Comparison of ENCODE assay signal across 27 cellular contexts in the genomic region with DNA sequence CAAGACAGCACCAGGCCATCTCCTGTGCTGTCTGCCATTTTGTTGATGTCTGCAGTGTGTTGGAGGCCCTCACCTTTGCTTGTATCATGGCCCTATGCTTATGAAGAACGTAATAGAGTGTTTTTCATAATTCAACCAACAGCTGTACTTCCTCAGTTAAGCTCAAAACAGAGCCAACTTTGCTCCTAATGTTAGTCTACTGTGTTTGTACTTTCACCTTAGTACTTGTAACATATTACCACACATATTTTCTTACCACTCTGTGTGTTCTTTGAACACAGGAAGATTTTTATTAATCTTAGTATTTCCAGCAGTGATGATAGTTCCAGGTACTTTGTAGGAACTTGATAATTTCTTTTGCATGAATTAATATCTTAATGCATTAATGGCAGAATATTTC.
"Had no signal": no experiment of that assay in that cellular context is flagged by ENCODE, and none has a peak within 500 bp of the region (broad histone marks: within the 10 kb centered on the region; RNA-seq: fewer than 3 reads in every experiment).

No MANE protein-coding gene starts in this region.

- H3K9ac ChIP-seq: neural progenitor cell had no signal

- H3K27ac ChIP-seq: heart right ventricle, hepatocyte, left lung, neural progenitor cell, neutrophil, right atrium auricular region, skin epidermis, suprapubic skin, thoracic aorta, tibial artery, upper lobe of right lung had no signal

- H3K9me3 ChIP-seq: left lung, neutrophil, right atrium auricular region, suprapubic skin, thoracic aorta, tibial artery, upper lobe of right lung had no signal

- ATAC-seq: heart right ventricle; left cardiac atrium; left lung; naive thymus-derived CD4-positive, alpha-beta T cell; sciatic nerve; upper lobe of right lung had no signal

- FAIRE-seq: urothelium cell line had no signal

- DNase-seq: heart right ventricle; islet precursor cell; kidney glomerular epithelial cell; left cardiac atrium; left lung; mesendoderm; naive thymus-derived CD4-positive, alpha-beta T cell; nephron progenitor cell; occipital lobe; stimulated activated CD4-positive, alpha-beta T cell treated with anti-CD3 and anti-CD28 coated beads, Interleukin-12 subunit alpha, Interleukin-12 subunit beta, amount 100 ng/mL, for 4 hours; stimulated activated CD4-positive, alpha-beta T cell treated with anti-CD3 and anti-CD28 coated beads, Interleukin-15, amount 100 ng/mL, for 24 hours; stimulated activated CD4-positive, alpha-beta T cell treated with anti-CD3 and anti-CD28 coated beads, Interleukin-2, amount 100 ng/mL, for 24 hours; stimulated activated CD4-positive, alpha-beta T cell treated with anti-CD3 and anti-CD28 coated beads, Interleukin-4, amount 100 ng/mL, for 1 hour; stimulated activated naive CD4-positive, alpha-beta T cell; tibial artery; trophoblast cell; upper lobe of right lung had no signal

- H3K4me3 ChIP-seq: heart right ventricle, hepatocyte, left lung, lung, neural progenitor cell, right atrium auricular region, skin epidermis, suprapubic skin, thoracic aorta, tibial artery, upper lobe of right lung had no signal

- H2AFZ ChIP-seq: hepatocyte, neural progenitor cell had no signal

- H3K27me3 ChIP-seq: heart right ventricle, hepatocyte, left lung, neural progenitor cell, neutrophil, right atrium auricular region, suprapubic skin, tibial artery, upper lobe of right lung had no signal

- H3K4me2 ChIP-seq: hepatocyte, neural progenitor cell had no signal
